Comparison of ENCODE assay signal across 8 cellular contexts in genomic region chr17:44006581-44007345, GRCh38. TPM values are rescaled to one million over a fixed set of nuclear protein-coding genes. Genes with fewer than 3 reads are reported as not detected.
DNase-seq lines count a peak whose midpoint lies in the region; ATAC-seq and TF ChIP-seq lines count a peak whose summit lies in the region.

No MANE protein-coding gene starts in this region.

- H3K27me3 Mint-ChIP-seq in activated naive CD8-positive, alpha-beta T cell treated with anti-CD3 and anti-CD28 coated beads, Interleukin-2, amount 50 U/mL, for 24 hours, result peaks cover 16% of the 10 kb centered on the region

- H3K9ac ChIP-seq in DND-41 (ENCODE audit: low read depth, low read length), result peak overlapping the region; percentile 26; the same call in 1 of the 2 replicates

- TF ChIP-seq CTCF in DND-41 (IDR thresholded peaks at IDR 0.05; ENCODE audit: borderline replicate concordance, extremely low read depth, low read length, poor library complexity, severe bottlenecking) (peak; percentile 45), HEK293 (tag by site-specific recombination; IDR thresholded peaks at IDR 0.05) (peak; percentile 61), heart right ventricle (IDR thresholded peaks at IDR 0.05) (peak; percentile 32 to 70 (median 56)), upper lobe of left lung (IDR thresholded peaks at IDR 0.05) (peak in 4 of 6 experiments; percentile 28 to 70 (median 49))

- H3K27ac ChIP-seq in DND-41 (ENCODE audit: low read length) (no peak overlapping the region), HEK293 (ENCODE audit: extremely low read depth, low read depth, low read length) (peak overlapping the region; percentile 71), heart right ventricle (peak overlapping the region in 6 of 10 donors; percentile 18 to 75 (median 39)), upper lobe of left lung (peak overlapping the region; percentile 46 to 81 (median 76))

- H3K27me3 ChIP-seq in DND-41 (ENCODE audit: insufficient read depth, low read length, poor library complexity) (no peaks in the 10 kb centered on the region), heart right ventricle (peaks cover 14 to 43% (median 25%) of the 10 kb centered on the region in 7 donors), upper lobe of left lung (peaks cover 0 to 20% (median 14%) of the 10 kb centered on the region in 4 donors)

- peaks cover 24% of the 10 kb centered on the region for H3K4me1 Mint-ChIP-seq in activated naive CD8-positive, alpha-beta T cell treated with anti-CD3 and anti-CD28 coated beads, Interleukin-2, amount 50 U/mL, for 24 hours

- 0% methylated on average over 38 to 40 of the region's 40 CpGs for WGBS in heart right ventricle, 2 donors
- 0 to 1% methylated on average over 29 to 37 of the region's 40 CpGs for WGBS in upper lobe of left lung, 2 donors

- peak overlapping the region; percentile 70 for H2AFZ ChIP-seq in DND-41 (ENCODE audit: low read depth, low read length)

- H3K4me1 ChIP-seq in DND-41 (ENCODE audit: insufficient read depth, low read length) (peaks cover 22% of the 10 kb centered on the region), HEK293 (ENCODE audit: control insufficient read depth, insufficient read depth, low read length) (peaks cover 9% of the 10 kb centered on the region), heart right ventricle (peaks cover 18 to 55% (median 41%) of the 10 kb centered on the region in 9 donors), upper lobe of left lung (peaks cover 32 to 48% (median 34%) of the 10 kb centered on the region in 4 donors)

- TF ChIP-seq EP300 in upper lobe of left lung (IDR thresholded peaks at IDR 0.05), result no peak

- TF ChIP-seq POLR2A in upper lobe of left lung (IDR thresholded peaks at IDR 0.05), result peak in 2 of 4 donors; percentile 47 to 55

- POLR2A ChIA-PET in HEK293 (lab: Yijun Ruan, JAX), result interaction anchor here (0.5 to 1.7 kb wide), 13 partner anchors 8 to 964 kb away, joined by 3 to 7 read pairs (median 5); partner anchors contain the start of genes G6PC3, TMEM101 and TMUB2

- intact Hi-C loops in heart right ventricle (cut with DNase I) (loop anchor here in 5 of 10 donors (5.0 kb wide), 2 partner anchors 36 to 111 kb away; no protein-coding TSS in a partner anchor), posterior vena cava (cut with DNase I) (no loop called here)

- H4K20me1 ChIP-seq in DND-41 (ENCODE audit: insufficient read depth, low read length), result no peaks in the 10 kb centered on the region; the same call in none of the 2 replicates

- CTCF ChIA-PET in HEK293 (lab: Yijun Ruan, JAX), result interaction anchor here (0.5 to 4.7 kb wide), 18 partner anchors 10 to 310 kb away, joined by 3 to 28 read pairs (median 3); partner anchors contain the start of gene HDAC5

- peaks cover 10% of the 10 kb centered on the region for H3K36me3 Mint-ChIP-seq in activated naive CD8-positive, alpha-beta T cell treated with anti-CD3 and anti-CD28 coated beads, Interleukin-2, amount 50 U/mL, for 24 hours (ENCODE audit: low read depth)

- no peaks in the 10 kb centered on the region for H3K79me2 ChIP-seq in DND-41 (ENCODE audit: insufficient read depth, low read length)

- H3K4me3 ChIP-seq in DND-41 (ENCODE audit: low read depth in 1 of 2, low read length in 2 of 2) (peak overlapping the region in 1 of 2 experiments; percentile 50; a peak in 2 of 4 replicates), HEK293 (ENCODE audit: low read depth, low read length) (peak overlapping the region; percentile 72), heart right ventricle (peak overlapping the region; percentile 27 to 77 (median 64)), upper lobe of left lung (peak overlapping the region; percentile 44 to 66 (median 58))

- peak overlapping the region; percentile 83 for H3K4me3 Mint-ChIP-seq in activated naive CD8-positive, alpha-beta T cell treated with anti-CD3 and anti-CD28 coated beads, Interleukin-2, amount 50 U/mL, for 24 hours

- peak overlapping the region; percentile 65 for H3K4me2 ChIP-seq in DND-41 (ENCODE audit: insufficient read depth, low read length)

- no peaks in the 10 kb centered on the region for H3K9me3 Mint-ChIP-seq in activated naive CD8-positive, alpha-beta T cell treated with anti-CD3 and anti-CD28 coated beads, Interleukin-2, amount 50 U/mL, for 24 hours

- peak; percentile 92 for ATAC-seq in DND-41 (ENCODE audit: insufficient read depth, low read depth)
- peak; percentile 78 for ATAC-seq in activated naive CD8-positive, alpha-beta T cell treated with anti-CD3 and anti-CD28 coated beads, Interleukin-2, amount 50 U/mL, for 24 hours
- peak; percentile 89 to 96 (median 93) for ATAC-seq in heart right ventricle
- ATAC-seq in upper lobe of left lung (ENCODE audit: low FRiP score in 2 of 2), result peak; percentile 95 to 96

- DNase-seq in DND-41 (peak; percentile 96), NCI-H1436 (lab: John Stamatoyannopoulos, UW) (peak; percentile 98), SW480 (ENCODE audit: low spot score) (peak; percentile 91), heart right ventricle (peak; percentile 97 to 99), posterior vena cava (ENCODE audit: low spot score) (peak; percentile 99), upper lobe of left lung (peak; percentile 100)
- peak; percentile 99 for DNase-seq in activated naive CD8-positive, alpha-beta T cell treated with anti-CD3 and anti-CD28 coated beads, Interleukin-2, amount 50 U/mL, for 24 hours

- H3K9me3 ChIP-seq in DND-41 (ENCODE audit: insufficient read depth, low read length, severe bottlenecking) (no peaks in the 10 kb centered on the region), HEK293 (ENCODE audit: control insufficient read depth, insufficient read depth, low read depth, low read length) (no peaks in the 10 kb centered on the region), heart right ventricle (no peaks in the 10 kb centered on the region), upper lobe of left lung (no peaks in the 10 kb centered on the region)

- no peaks in the 10 kb centered on the region for H3K36me3 ChIP-seq in DND-41 (ENCODE audit: insufficient read depth, low read length)
- peaks cover 0 to 14% of the 10 kb centered on the region in 2 experiments; a peak in 1 of 3 replicates for H3K36me3 ChIP-seq in HEK293 (ENCODE audit: control insufficient read depth in 2 of 2, insufficient read depth in 1 of 2, low read length in 2 of 2)
- peaks cover 0 to 27% (median 0%) of the 10 kb centered on the region in 9 donors for H3K36me3 ChIP-seq in heart right ventricle
- H3K36me3 ChIP-seq in upper lobe of left lung, result peaks cover 0 to 15% (median 5%) of the 10 kb centered on the region in 4 donors

- peak overlapping the region; percentile 60 for H3K27ac Mint-ChIP-seq in activated naive CD8-positive, alpha-beta T cell treated with anti-CD3 and anti-CD28 coated beads, Interleukin-2, amount 50 U/mL, for 24 hours

TF ChIP-seq in HEK293, 187 proteins besides CTCF, POLR2A, EP300 and RAD21 (continues in another document):
- no peak for TF ChIP-seq ZBTB6 (tag by site-specific recombination; IDR thresholded peaks at IDR 0.05)
- TF ChIP-seq ZNF114 (tag by site-specific recombination; IDR thresholded peaks at IDR 0.05), result no peak
- TF ChIP-seq ZNF521 (tag by site-specific recombination; IDR thresholded peaks at IDR 0.05), result no peak
- TF ChIP-seq ZNF544 (tag by site-specific recombination; IDR thresholded peaks at IDR 0.05), result no peak
- no peak for TF ChIP-seq ZFP3 (tag by site-specific recombination; IDR thresholded peaks at IDR 0.05; ENCODE audit: low read depth)
- peak; percentile 76 for TF ChIP-seq PRDM1 (tag by site-specific recombination; IDR thresholded peaks at IDR 0.05)
- TF ChIP-seq ZNF426 (tag by site-specific recombination; IDR thresholded peaks at IDR 0.05), result no peak
- TF ChIP-seq MYNN (tag by site-specific recombination; IDR thresholded peaks at IDR 0.05; ENCODE audit: borderline replicate concordance), result no peak

RNA-seq across cellular contexts. Expression of gene NAGS, which starts 2.3 kb away (rescaled TPM):
- total RNA-seq in heart right ventricle, result under 1 TPM; 0.30 to 0.86 (median 0.53) TPM
- under 1 TPM; 0.37 to 0.86 TPM for polyA plus RNA-seq in heart right ventricle
- total RNA-seq in posterior vena cava, result 1 to 10 TPM in 1 of 2 donors, under 1 TPM in 1; 0.86 to 1.2 TPM
- 10 to 100 TPM in 1 of 6 donors, 1 to 10 TPM in 5; 4.3 to 12.4 (median 7.0) TPM for total RNA-seq in upper lobe of left lung

RNA-seq across cellular contexts. Expression of gene TMEM101, which starts 8.0 kb away (rescaled TPM):
- total RNA-seq in heart right ventricle (10 to 100 TPM; 15.6 to 22.1 (median 17.9) TPM), posterior vena cava (10 to 100 TPM; 12.9 to 14.8 TPM), upper lobe of left lung (10 to 100 TPM; 10.5 to 36.9 (median 29.1) TPM)
- polyA plus RNA-seq in heart right ventricle, result 10 to 100 TPM; 15.7 to 26.4 TPM

RNA-seq across cellular contexts. Expression of gene PYY, which starts 53.0 kb away (rescaled TPM):
- total RNA-seq in heart right ventricle, result not detected
- under 1 TPM in 1 of 2 donors, not detected in 1; 0.06 TPM for polyA plus RNA-seq in heart right ventricle
- not detected for total RNA-seq in posterior vena cava
- total RNA-seq in upper lobe of left lung, result under 1 TPM in 1 of 6 donors, not detected in 5; 0.60 TPM

RNA-seq across cellular contexts. Expression of gene LSM12, which starts 59.7 kb away (rescaled TPM):
- total RNA-seq in heart right ventricle (10 to 100 TPM; 37.9 to 60.7 (median 43.8) TPM), posterior vena cava (10 to 100 TPM; 37.5 to 38.2 TPM), upper lobe of left lung (10 to 100 TPM; 14.8 to 38.3 (median 33.6) TPM)
- 10 to 100 TPM; 25.2 to 41.7 TPM for polyA plus RNA-seq in heart right ventricle
